Comparison of ENCODE assay signal across 16 cellular contexts in the genomic region with DNA sequence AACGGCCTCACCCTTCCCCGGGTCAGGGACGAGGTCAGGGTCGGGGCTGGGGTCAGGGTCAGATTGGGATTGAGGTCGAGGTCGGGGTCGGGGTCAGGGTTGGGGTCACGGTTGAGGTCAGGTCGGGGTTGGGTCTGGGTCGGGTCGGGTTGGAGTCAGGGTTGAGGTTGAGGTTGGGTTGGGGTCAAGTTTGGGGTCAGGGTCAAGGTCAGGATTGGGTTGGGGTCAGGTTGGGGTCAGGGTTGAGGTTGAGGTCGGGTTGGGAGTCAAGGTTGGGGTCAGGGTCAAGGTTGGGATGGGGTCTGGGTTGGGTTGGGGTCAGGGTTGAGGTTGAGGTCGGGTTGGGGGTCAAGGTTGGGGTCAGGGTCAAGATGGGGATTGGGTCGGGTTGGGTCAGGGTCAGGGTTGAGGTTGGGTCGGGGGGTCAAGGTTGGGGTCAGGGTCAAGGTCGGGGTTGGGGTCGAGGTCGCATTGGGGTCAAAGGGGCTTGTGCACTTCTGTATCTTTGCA.
A peak's percentile ranks its signal among the peaks of the same experiment; 100 is the strongest.
DNase-seq lines count a peak whose midpoint lies in the region; ATAC-seq and TF ChIP-seq lines count a peak whose summit lies in the region.
"Had no signal": no experiment of that assay in that cellular context is flagged by ENCODE, and none has a peak within 500 bp of the region (broad histone marks: within the 10 kb centered on the region; RNA-seq: fewer than 3 reads in every experiment).

No MANE protein-coding gene starts in this region.

- H3K36me3 ChIP-seq in DND-41 (ENCODE audit: insufficient read depth, low read length) (no peaks in the 10 kb centered on the region), skeletal muscle tissue (ENCODE audit: control insufficient read depth in 3 of 3, insufficient read depth in 3 of 3, low read length in 3 of 3) (no peaks in the 10 kb centered on the region)

- H3K4me3 ChIP-seq in DND-41 (ENCODE audit: low read depth in 1 of 2, low read length in 2 of 2) (no peak overlapping the region), skeletal muscle tissue (ENCODE audit: low read length in 3 of 3) (peak overlapping the region in 2 of 3 donors; percentile 32 to 67)

- TF ChIP-seq CTCF in DND-41 (IDR thresholded peaks at IDR 0.05; ENCODE audit: borderline replicate concordance, extremely low read depth, low read length, poor library complexity, severe bottlenecking) (no peak), chondrocyte (IDR thresholded peaks at IDR 0.05) (no peak)

- H2AFZ ChIP-seq in DND-41 (ENCODE audit: low read depth, low read length): no peak overlapping the region

- H3K4me3 Mint-ChIP-seq in chondrocyte (ENCODE audit: unreplicated experiment): no peak overlapping the region
- H3K4me3 Mint-ChIP-seq: memory B cell; natural killer cell treated with Interleukin-12 subunit alpha and Interleukin-12 subunit beta and Interleukin-15 and Interleukin-18, amount 100 ng/mL, for 72 hours; stimulated activated naive CD8-positive, alpha-beta T cell treated with anti-CD3 and anti-CD28 coated beads, Interleukin-15, amount 100 ng/mL, for 72 hours had no signal

- H3K27ac ChIP-seq in DND-41 (ENCODE audit: low read length) (peak overlapping the region; percentile 17; the same call in 1 of the 2 replicates), skeletal muscle tissue (ENCODE audit: low read depth, low read length) (peak overlapping the region; percentile 50)

- H3K9ac ChIP-seq in DND-41 (ENCODE audit: low read depth, low read length) (no peak overlapping the region), skeletal muscle tissue (ENCODE audit: low read depth in 1 of 3, low read length in 3 of 3) (peak overlapping the region in 1 of 3 donors; percentile 72)

- H3K79me2 ChIP-seq in DND-41 (ENCODE audit: insufficient read depth, low read length): no peaks in the 10 kb centered on the region

- no peak for ATAC-seq in DND-41 (ENCODE audit: insufficient read depth, low read depth)
- peak; percentile 13 for ATAC-seq in left lobe of liver
- no peak for ATAC-seq in HG03139 (IDR thresholded peaks at IDR 0.05; ENCODE audit: unreplicated experiment)
- ATAC-seq in HG03442 (IDR thresholded peaks at IDR 0.05; ENCODE audit: unreplicated experiment): no peak
- no peak for ATAC-seq in GM18502 (IDR thresholded peaks at IDR 0.05; ENCODE audit: poor library complexity, unreplicated experiment)
- ATAC-seq in HG02970 (IDR thresholded peaks at IDR 0.05; ENCODE audit: low FRiP score, unreplicated experiment): no peak
- ATAC-seq: natural killer cell treated with Interleukin-12 subunit alpha and Interleukin-12 subunit beta and Interleukin-15 and Interleukin-18, amount 100 ng/mL, for 72 hours; stimulated activated naive CD8-positive, alpha-beta T cell treated with anti-CD3 and anti-CD28 coated beads, Interleukin-15, amount 100 ng/mL, for 72 hours had no signal

- DNase-seq in DND-41 (no peak), chondrocyte (ENCODE audit: low spot score) (peak; percentile 71), left lobe of liver (ENCODE audit: low spot score) (no peak)
- DNase-seq: COR-L47; cortex of kidney; NCI-H1930; stimulated activated naive CD8-positive, alpha-beta T cell treated with anti-CD3 and anti-CD28 coated beads, Interleukin-15, amount 100 ng/mL, for 72 hours; T-helper 2 cell had no signal

- no peaks in the 10 kb centered on the region for H3K36me3 Mint-ChIP-seq in chondrocyte (ENCODE audit: low read depth)
- H3K36me3 Mint-ChIP-seq: memory B cell; natural killer cell treated with Interleukin-12 subunit alpha and Interleukin-12 subunit beta and Interleukin-15 and Interleukin-18, amount 100 ng/mL, for 72 hours had no signal

- no peak overlapping the region for H3K27ac Mint-ChIP-seq in chondrocyte (ENCODE audit: unreplicated experiment)
- H3K27ac Mint-ChIP-seq: activated T-helper 2 cell treated with anti-CD3 and anti-CD28 coated beads, Interferon-gamma antibody, Interleukin-2, Interleukin-4, amounts not matched to agents 10 μg/mL and 5 μg/mL and 100 μg/mL, durations not matched to agents 14 hours and 24 hours and 36 hours; memory B cell; natural killer cell treated with Interleukin-12 subunit alpha and Interleukin-12 subunit beta and Interleukin-15 and Interleukin-18, amount 100 ng/mL, for 72 hours had no signal

- H3K9me3 Mint-ChIP-seq in chondrocyte (ENCODE audit: low read depth): no peaks in the 10 kb centered on the region
- H3K9me3 Mint-ChIP-seq: activated T-helper 2 cell treated with anti-CD3 and anti-CD28 coated beads, Interferon-gamma antibody, Interleukin-2, Interleukin-4, amounts not matched to agents 10 μg/mL and 5 μg/mL and 100 μg/mL, durations not matched to agents 14 hours and 24 hours and 36 hours; natural killer cell treated with Interleukin-12 subunit alpha and Interleukin-12 subunit beta and Interleukin-15 and Interleukin-18, amount 100 ng/mL, for 72 hours; stimulated activated naive CD8-positive, alpha-beta T cell treated with anti-CD3 and anti-CD28 coated beads, Interleukin-15, amount 100 ng/mL, for 72 hours had no signal

- H3K27me3 ChIP-seq in DND-41 (ENCODE audit: insufficient read depth, low read length, poor library complexity) (no peaks in the 10 kb centered on the region), skeletal muscle tissue (ENCODE audit: control insufficient read depth in 3 of 3, insufficient read depth in 3 of 3, low read length in 3 of 3) (peaks cover 0 to 3% (median 0%) of the 10 kb centered on the region in 3 donors)

- peaks cover 5% of the 10 kb centered on the region for H3K27me3 Mint-ChIP-seq in chondrocyte (ENCODE audit: low read depth)

- H3K4me1 ChIP-seq in DND-41 (ENCODE audit: insufficient read depth, low read length): peaks cover 19% of the 10 kb centered on the region
- peaks cover 22 to 45% (median 36%) of the 10 kb centered on the region in 3 donors for H3K4me1 ChIP-seq in skeletal muscle tissue (ENCODE audit: control insufficient read depth in 3 of 3, insufficient read depth in 3 of 3, low read length in 3 of 3)

- H3K4me1 Mint-ChIP-seq in chondrocyte (ENCODE audit: low read depth): peaks cover 53% of the 10 kb centered on the region

- no peaks in the 10 kb centered on the region for H4K20me1 ChIP-seq in DND-41 (ENCODE audit: insufficient read depth, low read length)

- H3K9me3 ChIP-seq in DND-41 (ENCODE audit: insufficient read depth, low read length, severe bottlenecking): no peaks in the 10 kb centered on the region
- H3K9me3 ChIP-seq in skeletal muscle tissue (ENCODE audit: control insufficient read depth in 3 of 3, low read length in 3 of 3): no peaks in the 10 kb centered on the region

- no peak overlapping the region for H3K4me2 ChIP-seq in DND-41 (ENCODE audit: insufficient read depth, low read length)

Comparison
In these comparisons a context has a peak if more than half of its experiments do, and no peak if none do; other contexts are left out.
1. H3K4me3 ChIP-seq: peak in skeletal muscle tissue (2 of 3); none in DND-41 (0 of 2).